7 cellular contexts compared by ENCODE assay signal in the genomic region with DNA sequence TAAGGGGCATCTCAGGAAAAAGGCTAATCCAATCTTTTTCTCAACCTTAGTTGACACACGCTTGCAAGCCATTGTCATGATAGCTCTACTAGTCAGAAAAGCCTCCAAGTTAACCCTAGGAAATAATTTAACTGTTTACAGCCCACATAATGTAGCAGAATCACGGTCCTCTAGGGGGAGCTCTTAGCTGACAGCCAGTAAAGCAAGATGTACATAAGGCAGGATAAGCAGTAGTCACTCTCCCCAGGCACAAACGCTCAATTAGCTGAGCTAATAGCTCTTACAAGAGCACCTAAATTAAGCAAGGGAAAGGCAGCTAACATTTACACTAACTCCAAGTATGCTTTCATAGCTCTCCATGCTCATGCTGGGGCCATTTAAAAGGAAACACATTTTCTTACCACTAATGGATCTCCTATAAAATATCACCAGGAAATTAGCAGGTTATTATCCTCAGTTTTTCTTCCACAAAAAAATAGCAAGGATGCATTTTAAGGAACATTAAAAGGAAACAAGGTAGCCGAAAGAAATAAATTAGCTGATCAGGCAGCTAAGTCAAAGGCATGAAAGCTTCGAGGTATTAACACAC. TPM values are rescaled to one million over a fixed set of nuclear protein-coding genes. Genes with fewer than 3 reads are reported as not detected.
DNase-seq lines count a peak whose midpoint lies in the region; ATAC-seq, FAIRE-seq and TF ChIP-seq lines count a peak whose summit lies in the region.

No MANE protein-coding gene starts in this region.

- peak; percentile 12 for DNase-seq in CD1c-positive myeloid dendritic cell (ENCODE audit: extremely low spot score)
- peak; percentile 25 for DNase-seq in GM12865 (ENCODE audit: low read depth)
- DNase-seq in PC-3: peak; percentile 17
- DNase-seq in fibroblast of pulmonary artery (ENCODE audit: low read depth): peak; percentile 21
- no peak for DNase-seq in stimulated activated naive CD4-positive, alpha-beta T cell treated with Interleukin-2 at 50 U/mL for 16 hours (lab: John Stamatoyannopoulos, UW)
- DNase-seq in omental fat pad (ENCODE audit: low spot score): no peak
- DNase-seq in kidney: no peak

- no peak overlapping the region for H3K27ac ChIP-seq in PC-3 (ENCODE audit: low read length)
- no peak overlapping the region for H3K27ac ChIP-seq in kidney (ENCODE audit: low read depth in 2 of 2, low read length in 2 of 2)

- H3K4me2 ChIP-seq in PC-3 (ENCODE audit: low read length): no peak overlapping the region

- intact Hi-C loops in PC-3 (cut with micrococcal nuclease): no loop called here
- intact Hi-C loops in kidney (cut with DNase I): no loop called here

- CTCF ChIA-PET in PC-3 (lab: Charles Lee): interaction anchor here (0.7 kb wide), 1 partner anchor 95 kb away, joined by 4 read pairs; no protein-coding TSS in a partner anchor

- H3K79me2 ChIP-seq in PC-3 (ENCODE audit: low read length): no peaks in the 10 kb centered on the region

- no peak overlapping the region for H2AFZ ChIP-seq in PC-3 (ENCODE audit: low read length)

- H3K27me3 ChIP-seq in PC-3 (ENCODE audit: low read length): 0 out of 2 replicates have a peak, but pooled peaks cover 5% of the 10 kb centered on the region

- H3K9me2 ChIP-seq in PC-3 (replicated peaks; ENCODE audit: low read length): no peaks in the 10 kb centered on the region

- H3F3A ChIP-seq in PC-3 (ENCODE audit: low read length, unreplicated experiment): no peaks in the 10 kb centered on the region

- TF ChIP-seq CTCF in GM12865 (IDR thresholded peaks at IDR 0.05; ENCODE audit: insufficient read depth, low read depth, low read length, missing control alignments) (peak; percentile 26), PC-3 (conservative IDR thresholded peaks at IDR 0.05; ENCODE audit: low read depth, low read length) (peak; percentile 60), fibroblast of pulmonary artery (IDR thresholded peaks at IDR 0.05; ENCODE audit: low read length, missing control alignments) (peak; percentile 41), omental fat pad (IDR thresholded peaks at IDR 0.05) (no peak), kidney (IDR thresholded peaks at IDR 0.05; ENCODE audit: borderline replicate concordance, extremely low read depth, insufficient read depth) (no peak)

- H3K9ac ChIP-seq in PC-3 (ENCODE audit: low read length): no peak overlapping the region
- H3K9ac ChIP-seq in kidney (ENCODE audit: low read length in 2 of 2): no peak overlapping the region

- POLR2A ChIA-PET in PC-3 (lab: Charles Lee; ENCODE audit: unreplicated experiment): no interaction called here

- H3K4me3 ChIP-seq in GM12865 (ENCODE audit: low read depth, low read length): no peak overlapping the region
- no peak overlapping the region for H3K4me3 ChIP-seq in PC-3 (ENCODE audit: low read length)
- no peak overlapping the region for H3K4me3 ChIP-seq in fibroblast of pulmonary artery (replicated peaks; ENCODE audit: low read depth, low read length)
- no peak overlapping the region for H3K4me3 ChIP-seq in kidney (ENCODE audit: low read length in 2 of 2)

- no peak for ATAC-seq in PC-3
- no peak for ATAC-seq in omental fat pad (ENCODE audit: low FRiP score)

- H3K9me3 ChIP-seq in PC-3 (ENCODE audit: low read length) (peaks cover 29% of the 10 kb centered on the region), kidney (ENCODE audit: control insufficient read depth in 1 of 2, low read length in 2 of 2) (no peaks in the 10 kb centered on the region)

- no peaks in the 10 kb centered on the region for H3K4me1 ChIP-seq in PC-3 (ENCODE audit: insufficient read depth, low read length)
- H3K4me1 ChIP-seq in kidney (ENCODE audit: control insufficient read depth in 1 of 2, insufficient read depth in 1 of 2, low read depth in 1 of 2, low read length in 2 of 2): no peaks in the 10 kb centered on the region

- no peaks in the 10 kb centered on the region for H3K36me3 ChIP-seq in PC-3 (ENCODE audit: low read depth, low read length)
- H3K36me3 ChIP-seq in kidney (ENCODE audit: control insufficient read depth in 1 of 2, insufficient read depth in 2 of 2, low read length in 2 of 2): no peaks in the 10 kb centered on the region

- H4K20me1 ChIP-seq in PC-3 (ENCODE audit: low read length): no peaks in the 10 kb centered on the region

- no TSS peak for BruUV-seq in PC-3 (replicated peaks; lab: Mats Ljungman, UMichigan)

- FAIRE-seq in kidney (lab: Jason Lieb, UNC): no peak

RNA-seq across cellular contexts. Expression of a gene that starts 33.7 kb away (rescaled TPM):
- total RNA-seq in PC-3 (2014; rRNA removed) (17.2 and 23.7 TPM in 2 replicates), omental fat pad (10 to 100 TPM in 1 of 4 donors, 1 to 10 TPM in 3; 5.9 to 10.3 (median 8.2) TPM), kidney (18.1 TPM)
- polyA plus RNA-seq in kidney (ENCODE audit: insufficient read depth, low read depth, low replicate concordance): 11.9 TPM

RNA-seq across cellular contexts. Expression of a gene that starts 45.0 kb away (rescaled TPM):
- total RNA-seq in PC-3 (2014; rRNA removed): not detected in 2 replicates
- total RNA-seq in omental fat pad: 1 to 10 TPM; 4.2 to 7.9 (median 4.9) TPM
- total RNA-seq in kidney: 5.0 TPM
- 3.8 TPM for polyA plus RNA-seq in kidney (ENCODE audit: insufficient read depth, low read depth, low replicate concordance)

RNA-seq across cellular contexts. Expression of a gene that starts 55.7 kb away (rescaled TPM):
- total RNA-seq in PC-3 (2014; rRNA removed) (0.11 TPM in 1 of 2 replicates, not detected in the other), omental fat pad (10 to 100 TPM in 2 of 4 donors, 1 to 10 TPM in 2; 3.2 to 12.0 (median 7.6) TPM), kidney (7.2 TPM)
- polyA plus RNA-seq in kidney (ENCODE audit: insufficient read depth, low read depth, low replicate concordance): 2.5 TPM

Comparison
In these comparisons a context has a peak if more than half of its experiments do, and no peak if none do; other contexts are left out.
1. DNase-seq: peak in CD1c-positive myeloid dendritic cell (single experiment), GM12865 (single experiment), PC-3 (single experiment) and fibroblast of pulmonary artery (single experiment); none in stimulated activated naive CD4-positive, alpha-beta T cell treated with Interleukin-2 at 50 U/mL for 16 hours (single experiment), omental fat pad (single experiment) and kidney (single experiment).
2. CTCF ChIP-seq: peak in GM12865 (single experiment), PC-3 (single experiment) and fibroblast of pulmonary artery (single experiment); none in omental fat pad (0 of 3) and kidney (single experiment).